Comparison of ENCODE assay signal across 8 cellular contexts in genomic region chr15:72785452-72786243, GRCh38. TPM values are rescaled to one million over a fixed set of nuclear protein-coding genes. Genes with fewer than 3 reads are reported as not detected.
DNase-seq lines count a peak whose midpoint lies in the region; ATAC-seq lines count a peak whose summit lies in the region.

No MANE protein-coding gene starts in this region.

- ATAC-seq in activated CD8-positive, alpha-beta memory T cell treated with anti-CD3 and anti-CD28 coated beads, Interleukin-2, amount 10 ng/mL, durations not matched to agents 7 days and 5 days, result peak; percentile 6
- ATAC-seq in GM21381 (IDR thresholded peaks at IDR 0.05; ENCODE audit: unreplicated experiment) (no peak), HG03457 (IDR thresholded peaks at IDR 0.05; ENCODE audit: unreplicated experiment) (no peak)

- H3K4me1 Mint-ChIP-seq in activated CD8-positive, alpha-beta memory T cell treated with anti-CD3 and anti-CD28 coated beads, Interleukin-2, amount 10 ng/mL, durations not matched to agents 7 days and 5 days, result peaks cover 71% of the 10 kb centered on the region

- CTCF ChIA-PET in activated CD8-positive, alpha-beta memory T cell treated with anti-CD3 and anti-CD28 coated beads, Interleukin-2, amount 10 ng/mL, durations not matched to agents 7 days and 5 days (lab: Charles Lee), result interaction anchor here (0.9 to 5.4 kb wide), 9 partner anchors 8 to 559 kb away, joined by 3 to 34 read pairs (median 4); no protein-coding TSS in a partner anchor

- no peaks in the 10 kb centered on the region for H3K27me3 Mint-ChIP-seq in activated CD8-positive, alpha-beta memory T cell treated with anti-CD3 and anti-CD28 coated beads, Interleukin-2, amount 10 ng/mL, durations not matched to agents 7 days and 5 days

- H3K4me3 ChIP-seq in Jurkat, Clone E6-1 (ENCODE audit: low read length), result no peak overlapping the region
- no peak overlapping the region for H3K4me3 ChIP-seq in HAP-1

- H3K36me3 Mint-ChIP-seq in activated CD8-positive, alpha-beta memory T cell treated with anti-CD3 and anti-CD28 coated beads, Interleukin-2, amount 10 ng/mL, durations not matched to agents 7 days and 5 days, result peaks cover 17% of the 10 kb centered on the region

- H3K27ac Mint-ChIP-seq in activated CD8-positive, alpha-beta memory T cell treated with anti-CD3 and anti-CD28 coated beads, Interleukin-2, amount 10 ng/mL, durations not matched to agents 7 days and 5 days, result peak overlapping the region; percentile 94

- peak; percentile 53 for DNase-seq in Jurkat, Clone E6-1 (ENCODE audit: low read depth, low spot score)
- peak; percentile 85 for DNase-seq in activated CD8-positive, alpha-beta memory T cell treated with anti-CD3 and anti-CD28 coated beads, Interleukin-2, amount 10 ng/mL, durations not matched to agents 7 days and 5 days
- DNase-seq in globus pallidus (ENCODE audit: low spot score) (peak; percentile 43), HAP-1 (ENCODE audit: low spot score in 2 of 2) (no peak), NCI-H1436 treated with DMSO at 0.1 percent for 48 hours (lab: John Stamatoyannopoulos, UW) (no peak)
- peak; percentile 44 for DNase-seq in stimulated activated CD8-positive, alpha-beta memory T cell treated with anti-CD3 and anti-CD28 coated beads, Interleukin-4, amount 100 ng/mL, for 24 hours (ENCODE audit: low read depth)

- H3K4me1 ChIP-seq in HAP-1, result peaks cover 17% of the 10 kb centered on the region

- peaks cover 13% of the 10 kb centered on the region for H3K36me3 ChIP-seq in HAP-1 (replicated peaks)

- H3K4me3 Mint-ChIP-seq in activated CD8-positive, alpha-beta memory T cell treated with anti-CD3 and anti-CD28 coated beads, Interleukin-2, amount 10 ng/mL, durations not matched to agents 7 days and 5 days, result peak overlapping the region; percentile 50

- in situ Hi-C loops in HAP-1 (cut with MboI; ENCODE audit: low sequenced_read_pairs), result loop anchor here (25.0 kb wide), 1 partner anchor 1327 kb away; no protein-coding TSS in a partner anchor

- H3K27me3 ChIP-seq in HAP-1 (ENCODE audit: low read depth), result peaks cover 19% of the 10 kb centered on the region

- H3K9me3 ChIP-seq in HAP-1, result no peaks in the 10 kb centered on the region

- no peaks in the 10 kb centered on the region for H3K9me3 Mint-ChIP-seq in activated CD8-positive, alpha-beta memory T cell treated with anti-CD3 and anti-CD28 coated beads, Interleukin-2, amount 10 ng/mL, durations not matched to agents 7 days and 5 days (ENCODE audit: low read depth)

RNA-seq across cellular contexts. Expression of gene ADPGK, which starts 2.1 kb away (rescaled TPM):
- polyA plus RNA-seq in Jurkat, Clone E6-1 (2012; ENCODE audit: insufficient read depth, insufficient read length), result 39.2 TPM
- 10 to 100 TPM; 67.8 to 76.5 TPM for total RNA-seq in activated CD8-positive, alpha-beta memory T cell treated with anti-CD3 and anti-CD28 coated beads, Interleukin-2, amount 10 ng/mL, durations not matched to agents 7 days and 5 days

Comparison
In these comparisons a context has a peak if more than half of its experiments do, and no peak if none do; other contexts are left out.
1. DNase-seq: peak in Jurkat, Clone E6-1 (single experiment), activated CD8-positive, alpha-beta memory T cell treated with anti-CD3 and anti-CD28 coated beads, Interleukin-2, amount 10 ng/mL, durations not matched to agents 7 days and 5 days (single experiment), globus pallidus (single experiment) and stimulated activated CD8-positive, alpha-beta memory T cell treated with anti-CD3 and anti-CD28 coated beads, Interleukin-4, amount 100 ng/mL, for 24 hours (single experiment); none in HAP-1 (0 of 2) and NCI-H1436 treated with DMSO at 0.1 percent for 48 hours (single experiment).